Comparison of ENCODE assay signal across 1 cellular context in genomic region chr6:28218312-28219248, GRCh38.
TF ChIP-seq lines count a peak whose summit lies in the region.

No MANE protein-coding gene starts in this region.

TF ChIP-seq in HepG2, 621 proteins besides CTCF, POLR2A, EP300 and RAD21 (continued from another document and continues in another):
- TF ChIP-seq ZNF512B (CRISPR knock-in tag; IDR thresholded peaks at IDR 0.05; ENCODE audit: borderline replicate concordance): no peak
- TF ChIP-seq HDAC6 (IDR thresholded peaks at IDR 0.05; ENCODE audit: low read depth, low read length): no peak
- TF ChIP-seq ZNF564 (CRISPR knock-in tag; IDR thresholded peaks at IDR 0.05): peak; percentile 67; the same call in 1 of the 2 replicates
- 0 out of 2 replicates have a peak, but pooled peaks have one; percentile 29 for TF ChIP-seq STAT5B (CRISPR knock-in tag; IDR thresholded peaks at IDR 0.05)
- no peak for TF ChIP-seq ZNF891 (CRISPR knock-in tag; IDR thresholded peaks at IDR 0.05)
- no peak; the same call in 1 of the 2 replicates for TF ChIP-seq ZNF292 (CRISPR knock-in tag; IDR thresholded peaks at IDR 0.05; ENCODE audit: borderline replicate concordance, low read depth)
- peak; percentile 77; the same call in 1 of the 2 replicates for TF ChIP-seq SNAPC2 (CRISPR knock-in tag; IDR thresholded peaks at IDR 0.05)
- TF ChIP-seq ZNF414 (CRISPR knock-in tag; IDR thresholded peaks at IDR 0.05): peak; percentile 56; the same call in 1 of the 2 replicates
- peak; percentile 74; the same call in 1 of the 2 replicates for TF ChIP-seq ZFP41 (CRISPR knock-in tag; IDR thresholded peaks at IDR 0.05; ENCODE audit: borderline replicate concordance)
- no peak; the same call in 1 of the 2 replicates for TF ChIP-seq ZFP90 (CRISPR knock-in tag; IDR thresholded peaks at IDR 0.05; ENCODE audit: borderline replicate concordance)
- TF ChIP-seq ZBTB7B (CRISPR knock-in tag; IDR thresholded peaks at IDR 0.05): 0 out of 2 replicates have a peak, but pooled peaks have one; percentile 21
- no peak for TF ChIP-seq ZNF724P (CRISPR knock-in tag; IDR thresholded peaks at IDR 0.05; ENCODE audit: borderline replicate concordance)
- TF ChIP-seq REXO4 (CRISPR knock-in tag; IDR thresholded peaks at IDR 0.05; ENCODE audit: borderline replicate concordance): no peak
- TF ChIP-seq NCOA1 (CRISPR knock-in tag; IDR thresholded peaks at IDR 0.05): no peak
- TF ChIP-seq, protein P1, sequence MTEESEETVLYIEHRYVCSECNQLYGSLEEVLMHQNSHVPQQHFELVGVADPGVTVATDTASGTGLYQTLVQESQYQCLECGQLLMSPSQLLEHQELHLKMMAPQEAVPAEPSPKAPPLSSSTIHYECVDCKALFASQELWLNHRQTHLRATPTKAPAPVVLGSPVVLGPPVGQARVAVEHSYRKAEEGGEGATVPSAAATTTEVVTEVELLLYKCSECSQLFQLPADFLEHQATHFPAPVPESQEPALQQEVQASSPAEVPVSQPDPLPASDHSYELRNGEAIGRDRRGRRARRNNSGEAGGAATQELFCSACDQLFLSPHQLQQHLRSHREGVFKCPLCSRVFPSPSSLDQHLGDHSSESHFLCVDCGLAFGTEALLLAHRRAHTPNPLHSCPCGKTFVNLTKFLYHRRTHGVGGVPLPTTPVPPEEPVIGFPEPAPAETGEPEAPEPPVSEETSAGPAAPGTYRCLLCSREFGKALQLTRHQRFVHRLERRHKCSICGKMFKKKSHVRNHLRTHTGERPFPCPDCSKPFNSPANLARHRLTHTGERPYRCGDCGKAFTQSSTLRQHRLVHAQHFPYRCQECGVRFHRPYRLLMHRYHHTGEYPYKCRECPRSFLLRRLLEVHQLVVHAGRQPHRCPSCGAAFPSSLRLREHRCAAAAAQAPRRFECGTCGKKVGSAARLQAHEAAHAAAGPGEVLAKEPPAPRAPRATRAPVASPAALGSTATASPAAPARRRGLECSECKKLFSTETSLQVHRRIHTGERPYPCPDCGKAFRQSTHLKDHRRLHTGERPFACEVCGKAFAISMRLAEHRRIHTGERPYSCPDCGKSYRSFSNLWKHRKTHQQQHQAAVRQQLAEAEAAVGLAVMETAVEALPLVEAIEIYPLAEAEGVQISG (CRISPR knock-in tag; IDR thresholded peaks at IDR 0.05): peak; percentile 96
- TF ChIP-seq ATF4 (CRISPR knock-in tag; IDR thresholded peaks at IDR 0.05): no peak
- TF ChIP-seq, protein P2, sequence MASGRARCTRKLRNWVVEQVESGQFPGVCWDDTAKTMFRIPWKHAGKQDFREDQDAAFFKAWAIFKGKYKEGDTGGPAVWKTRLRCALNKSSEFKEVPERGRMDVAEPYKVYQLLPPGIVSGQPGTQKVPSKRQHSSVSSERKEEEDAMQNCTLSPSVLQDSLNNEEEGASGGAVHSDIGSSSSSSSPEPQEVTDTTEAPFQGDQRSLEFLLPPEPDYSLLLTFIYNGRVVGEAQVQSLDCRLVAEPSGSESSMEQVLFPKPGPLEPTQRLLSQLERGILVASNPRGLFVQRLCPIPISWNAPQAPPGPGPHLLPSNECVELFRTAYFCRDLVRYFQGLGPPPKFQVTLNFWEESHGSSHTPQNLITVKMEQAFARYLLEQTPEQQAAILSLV (CRISPR knock-in tag; IDR thresholded peaks at IDR 0.05; ENCODE audit: borderline replicate concordance): no peak
- peak; percentile 95 for TF ChIP-seq CREB3 (CRISPR knock-in tag; IDR thresholded peaks at IDR 0.05)
- no peak for TF ChIP-seq ZNF879 (CRISPR knock-in tag; IDR thresholded peaks at IDR 0.05)
- 0 out of 2 replicates have a peak, but pooled peaks have one; percentile 47 for TF ChIP-seq ZBTB10 (CRISPR knock-in tag; IDR thresholded peaks at IDR 0.05; ENCODE audit: borderline replicate concordance)
- peak; percentile 78 for TF ChIP-seq GATAD1 (CRISPR knock-in tag; IDR thresholded peaks at IDR 0.05)
- peak; percentile 54; the same call in 1 of the 2 replicates for TF ChIP-seq ZMYM4 (CRISPR knock-in tag; IDR thresholded peaks at IDR 0.05)
- no peak for TF ChIP-seq KAT7 (CRISPR knock-in tag; IDR thresholded peaks at IDR 0.05; ENCODE audit: borderline replicate concordance)
- peak; percentile 80; the same call in 1 of the 2 replicates for TF ChIP-seq PHF20 (CRISPR knock-in tag; IDR thresholded peaks at IDR 0.05)
- no peak for TF ChIP-seq STAT6 (CRISPR knock-in tag; IDR thresholded peaks at IDR 0.05; ENCODE audit: borderline replicate concordance)
- no peak for TF ChIP-seq BCLAF1 (IDR thresholded peaks at IDR 0.05)
- no peak for TF ChIP-seq ZBTB46 (CRISPR knock-in tag; IDR thresholded peaks at IDR 0.05; ENCODE audit: borderline replicate concordance)
- TF ChIP-seq ZBTB33 (CRISPR knock-in tag; IDR thresholded peaks at IDR 0.05): peak; percentile 45; the same call in 1 of the 2 replicates
- 0 out of 2 replicates have a peak, but pooled peaks have one; percentile 45 for TF ChIP-seq ZSCAN9 (CRISPR knock-in tag; IDR thresholded peaks at IDR 0.05; ENCODE audit: borderline replicate concordance)
- no peak for TF ChIP-seq ZNF180 (CRISPR knock-in tag; IDR thresholded peaks at IDR 0.05; ENCODE audit: borderline replicate concordance, low read depth)
- no peak for TF ChIP-seq ZNF576 (CRISPR knock-in tag; IDR thresholded peaks at IDR 0.05)
